12 cellular contexts compared by ENCODE assay signal in the genomic region with DNA sequence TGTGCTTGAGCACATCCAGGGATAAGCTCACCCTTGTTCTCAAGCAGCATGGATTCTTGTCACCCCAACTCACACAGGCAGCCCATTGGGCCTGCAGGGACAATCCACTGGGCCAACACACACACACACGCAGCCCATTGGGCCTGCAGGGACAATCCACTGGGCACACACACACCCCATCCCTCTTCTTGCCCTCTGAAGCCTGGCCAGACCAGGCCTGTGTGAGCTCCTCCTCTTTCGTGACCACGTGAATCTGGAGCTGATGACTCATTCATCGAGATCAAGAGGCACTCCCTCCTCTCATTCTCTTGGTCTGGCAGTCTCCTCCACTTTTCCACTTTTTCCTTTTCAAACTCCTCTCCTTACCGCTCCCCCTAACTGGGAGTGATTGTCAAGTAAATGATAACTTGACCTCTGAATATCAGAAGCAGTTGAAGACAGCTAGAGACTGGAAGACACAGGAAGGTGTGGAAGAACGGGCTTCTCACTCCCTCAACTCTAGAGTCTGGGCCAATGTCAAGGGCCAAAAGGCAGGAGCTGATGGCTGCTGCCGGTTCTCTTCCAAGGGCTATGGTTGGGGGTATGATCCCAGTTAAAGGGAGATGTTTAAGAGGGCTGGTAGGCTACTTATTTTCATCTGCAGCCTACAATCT.
DNase-seq lines count a peak whose midpoint lies in the region; ATAC-seq and TF ChIP-seq lines count a peak whose summit lies in the region.
"Had no signal": no experiment of that assay in that cellular context is flagged by ENCODE, and none has a peak within 500 bp of the region (broad histone marks: within the 10 kb centered on the region; RNA-seq: fewer than 3 reads in every experiment).

No MANE protein-coding gene starts in this region.

- no peak for ATAC-seq in GM21360 (IDR thresholded peaks at IDR 0.05; ENCODE audit: unreplicated experiment)
- ATAC-seq: activated naive CD8-positive, alpha-beta T cell treated with anti-CD3 and anti-CD28 coated beads, Interleukin-2, amount 50 U/mL, for 24 hours had no signal

- DNase-seq in Caki2 (ENCODE audit: low read depth): peak; percentile 67
- peak; percentile 75 for DNase-seq in LHCN-M2 (ENCODE audit: low read depth)
- peak; percentile 65 to 73 for DNase-seq in cardiac fibroblast (ENCODE audit: low read depth in 2 of 2)
- peak; percentile 60 for DNase-seq in myocyte (ENCODE audit: low read depth)
- no peak for DNase-seq in sigmoid colon
- DNase-seq in stomach: no peak
- no peak for DNase-seq in NOMO-1 treated with dmso at 0.1 percent for 144 hours (lab: John Stamatoyannopoulos, UW; ENCODE audit: unreplicated experiment)
- DNase-seq: activated naive CD8-positive, alpha-beta T cell treated with anti-CD3 and anti-CD28 coated beads, Interleukin-2, amount 50 U/mL, for 24 hours; DMS153; NCI-H1436 treated with DMSO at 0.1 percent for 48 hours had no signal

- WGBS in sigmoid colon, 2 donors: 81 to 88% methylated on average over 7 of the region's 7 CpGs
- 75 to 84% (median 76%) methylated on average over 7 of the region's 7 CpGs for WGBS in stomach, 5 donors

- in situ Hi-C loops in Caki2 (cut with HindIII; ENCODE audit: low pct_unique_long_range_greater_than_20kb, low sequenced_read_pairs): no loop called here

- peaks cover 0 to 12% (median 8%) of the 10 kb centered on the region in 4 donors for H3K4me1 ChIP-seq in sigmoid colon
- H3K4me1 ChIP-seq in stomach: peaks cover 23 to 45% (median 29%) of the 10 kb centered on the region in 4 donors

- H3K36me3 ChIP-seq in sigmoid colon (no peaks in the 10 kb centered on the region), stomach (peaks cover 14 to 34% (median 23%) of the 10 kb centered on the region in 4 donors)

- TF ChIP-seq CTCF in cardiac fibroblast (IDR thresholded peaks at IDR 0.05; ENCODE audit: low read depth, low read length) (no peak), sigmoid colon (IDR thresholded peaks at IDR 0.05) (no peak), stomach (IDR thresholded peaks at IDR 0.05) (no peak)

- intact Hi-C loops in sigmoid colon (cut with DNase I) (no loop called here), stomach (cut with DNase I; ENCODE audit: low total_unique reads) (no loop called here)

- no peak overlapping the region for H3K27ac ChIP-seq in sigmoid colon
- H3K27ac ChIP-seq in stomach: no peak overlapping the region
- H3K27ac ChIP-seq: skin epidermis had no signal

- TF ChIP-seq EP300 in sigmoid colon (IDR thresholded peaks at IDR 0.05): no peak
- TF ChIP-seq EP300 in stomach (IDR thresholded peaks at IDR 0.05): no peak

- no peak overlapping the region for H3K4me3 ChIP-seq in cardiac fibroblast (replicated peaks in 1 of 2; ENCODE audit: low read depth in 2 of 2, low read length in 2 of 2)
- H3K4me3 ChIP-seq in sigmoid colon: no peak overlapping the region
- no peak overlapping the region for H3K4me3 ChIP-seq in stomach
- H3K4me3 ChIP-seq: skin epidermis had no signal

- H3K9me3 ChIP-seq in sigmoid colon: no peaks in the 10 kb centered on the region
- peaks cover 0 to 8% (median 2%) of the 10 kb centered on the region in 4 donors for H3K9me3 ChIP-seq in stomach

- no peak for TF ChIP-seq POLR2A in sigmoid colon (IDR thresholded peaks at IDR 0.05)
- TF ChIP-seq POLR2A in stomach (IDR thresholded peaks at IDR 0.05): no peak

- no peaks in the 10 kb centered on the region for H3K27me3 ChIP-seq in sigmoid colon
- H3K27me3 ChIP-seq in stomach: no peaks in the 10 kb centered on the region

Comparison
In these comparisons a context has a peak if more than half of its experiments do, and no peak if none do; other contexts are left out.
1. DNase-seq: peak in Caki2 (single experiment), LHCN-M2 (single experiment), cardiac fibroblast (2 of 2) and myocyte (single experiment); none in sigmoid colon (single experiment), stomach (single experiment) and NOMO-1 treated with dmso at 0.1 percent for 144 hours (single experiment).